Comparison of ENCODE assay signal across 21 cellular contexts in the genomic region with DNA sequence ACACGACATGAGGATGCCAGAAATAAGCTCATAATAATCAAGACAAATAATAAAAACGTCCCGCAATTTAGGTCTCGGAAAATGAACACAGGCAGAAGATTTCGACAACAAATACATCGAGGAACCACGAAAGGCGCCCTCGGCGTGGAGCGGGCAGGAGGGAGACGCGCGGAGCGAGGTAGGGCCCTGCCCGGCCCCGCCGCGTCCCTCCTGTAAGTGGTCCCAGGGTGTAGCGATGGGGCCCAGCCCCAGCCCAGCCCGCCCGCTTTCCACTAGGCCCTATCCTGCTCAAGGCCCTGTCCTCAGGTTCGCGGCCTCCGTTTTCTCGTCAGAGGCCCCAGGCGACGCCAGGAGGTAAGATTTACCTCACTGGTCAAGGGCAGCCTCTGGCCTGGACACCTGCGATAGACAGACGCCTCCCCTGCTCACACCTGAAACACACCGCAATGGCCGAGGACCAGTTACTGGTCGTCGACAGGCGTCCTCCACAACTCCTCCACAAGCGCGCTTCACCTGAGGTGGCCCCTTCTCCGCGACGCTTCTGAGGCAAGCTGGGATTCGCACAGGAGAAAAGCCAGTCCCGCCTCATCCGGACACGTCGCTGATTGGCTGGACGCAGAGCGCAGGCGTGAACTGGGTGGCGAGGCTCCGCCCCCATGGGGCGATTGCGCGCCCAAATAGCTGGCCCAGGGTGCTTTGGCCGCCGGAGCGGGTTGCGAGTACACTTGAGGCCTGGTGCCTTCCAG. TPM values are rescaled to one million over a fixed set of nuclear protein-coding genes. Genes with fewer than 3 reads are reported as not detected.
DNase-seq lines count a peak whose midpoint lies in the region; ATAC-seq and TF ChIP-seq lines count a peak whose summit lies in the region.
"Had no signal": no experiment of that assay in that cellular context is flagged by ENCODE, and none has a peak within 500 bp of the region (broad histone marks: within the 10 kb centered on the region; RNA-seq: fewer than 3 reads in every experiment).

Gene SYCP3, minus strand, starts transcription at position 543 of the 746 bp plus-strand sequence. CDS start 1,527 bp downstream, outside the sequence.

- H3K27ac Mint-ChIP-seq in activated CD4-positive, alpha-beta T cell treated with anti-CD3 and anti-CD28 coated beads, Interleukin-2, amount 10 ng/mL, durations not matched to agents 7 days and 5 days, result peak within 1 kb of the TSS; percentile 41
- H3K27ac Mint-ChIP-seq in WTC11, result no peak within 1 kb of the TSS
- H3K27ac Mint-ChIP-seq in T-helper 2 cell treated with Interferon-gamma antibody and Interleukin-4, amounts not matched to agents 5 μg/mL and 100 μg/mL, for 36 hours, result no peak within 1 kb of the TSS

- in situ Hi-C loops in GM13977 (cut with MboI; ENCODE audit: low pct_unique_long_range_greater_than_20kb, low sequenced_read_pairs, unreplicated experiment), result no loop called here

- no peak for TF ChIP-seq CTCF in GM13977 (IDR thresholded peaks at IDR 0.05; ENCODE audit: extremely low read depth, insufficient read depth, missing control alignments)
- TF ChIP-seq CTCF in WTC11 (IDR thresholded peaks at IDR 0.05), result no peak
- no peak for TF ChIP-seq CTCF in RWPE1 (conservative IDR thresholded peaks at IDR 0.05; ENCODE audit: low read depth)

- peaks cover 13% of the 10 kb centered on the region for H3K36me3 Mint-ChIP-seq in activated CD4-positive, alpha-beta T cell treated with anti-CD3 and anti-CD28 coated beads, Interleukin-2, amount 10 ng/mL, durations not matched to agents 7 days and 5 days (ENCODE audit: low read depth)
- H3K36me3 Mint-ChIP-seq in WTC11, result no peaks in the 10 kb centered on the region
- H3K36me3 Mint-ChIP-seq in T-helper 2 cell treated with Interferon-gamma antibody and Interleukin-4, amounts not matched to agents 5 μg/mL and 100 μg/mL, for 36 hours (ENCODE audit: low read depth), result peaks cover 16% of the 10 kb centered on the region

- intact Hi-C loops in posterior vena cava (cut with DNase I), result no loop called here

- no peak within 1 kb of the TSS for H3K4me3 Mint-ChIP-seq in activated CD4-positive, alpha-beta T cell treated with anti-CD3 and anti-CD28 coated beads, Interleukin-2, amount 10 ng/mL, durations not matched to agents 7 days and 5 days
- no peak within 1 kb of the TSS for H3K4me3 Mint-ChIP-seq in WTC11
- no peak within 1 kb of the TSS for H3K4me3 Mint-ChIP-seq in T-helper 2 cell treated with Interferon-gamma antibody and Interleukin-4, amounts not matched to agents 5 μg/mL and 100 μg/mL, for 36 hours
- H3K4me3 Mint-ChIP-seq: CD8-positive, alpha-beta memory T cell had no signal

- H3K4me1 Mint-ChIP-seq in activated CD4-positive, alpha-beta T cell treated with anti-CD3 and anti-CD28 coated beads, Interleukin-2, amount 10 ng/mL, durations not matched to agents 7 days and 5 days, result peaks cover 10% of the 10 kb centered on the region
- no peaks in the 10 kb centered on the region for H3K4me1 Mint-ChIP-seq in WTC11
- peaks cover 2% of the 10 kb centered on the region for H3K4me1 Mint-ChIP-seq in T-helper 2 cell treated with Interferon-gamma antibody and Interleukin-4, amounts not matched to agents 5 μg/mL and 100 μg/mL, for 36 hours (ENCODE audit: low read depth)

- DNase-seq in activated CD4-positive, alpha-beta T cell treated with anti-CD3 and anti-CD28 coated beads, Interleukin-2, amount 10 ng/mL, durations not matched to agents 7 days and 5 days, result no peak
- no peak for DNase-seq in activated CD4-positive, alpha-beta T cell treated with anti-CD3 and anti-CD28 coated beads for 1 hour
- DNase-seq in GM13977 (ENCODE audit: low spot score), result peak; percentile 13
- no peak for DNase-seq in WTC11 (ENCODE audit: low spot score)
- DNase-seq in posterior vena cava (ENCODE audit: low spot score), result peak; percentile 76
- DNase-seq in T-helper 2 cell treated with Interferon-gamma antibody and Interleukin-4, amounts not matched to agents 5 μg/mL and 100 μg/mL, for 36 hours (ENCODE audit: low spot score), result no peak
- no peak for DNase-seq in RWPE1 (ENCODE audit: low spot score)
- DNase-seq: CD8-positive, alpha-beta memory T cell; DMS79 treated with DMSO at 0.1 percent for 48 hours; HCEC 1CT; NCI-H1436 treated with DMSO at 0.1 percent for 48 hours; NCI-H2029 treated with DMSO at 0.1 percent for 48 hours; NCI-H510A; NCI-H774; PC-3 had no signal

- H3K9me3 Mint-ChIP-seq in activated CD4-positive, alpha-beta T cell treated with anti-CD3 and anti-CD28 coated beads, Interleukin-2, amount 10 ng/mL, durations not matched to agents 7 days and 5 days, result no peaks in the 10 kb centered on the region
- H3K9me3 Mint-ChIP-seq in WTC11, result no peaks in the 10 kb centered on the region
- no peaks in the 10 kb centered on the region for H3K9me3 Mint-ChIP-seq in T-helper 2 cell treated with Interferon-gamma antibody and Interleukin-4, amounts not matched to agents 5 μg/mL and 100 μg/mL, for 36 hours
- H3K9me3 Mint-ChIP-seq: CD8-positive, alpha-beta memory T cell had no signal

- CTCF ChIA-PET in activated CD4-positive, alpha-beta T cell treated with anti-CD3 and anti-CD28 coated beads, Interleukin-2, amount 10 ng/mL, durations not matched to agents 7 days and 5 days (lab: Charles Lee), result no interaction called here
- CTCF ChIA-PET in WTC11 (lab: Charles Lee), result interaction anchor here (0.6 kb wide), 1 partner anchor 216 kb away, joined by 3 read pairs; no protein-coding TSS in a partner anchor
- CTCF ChIA-PET in RWPE1 (lab: Yijun Ruan, JAX), result no interaction called here

- no peak within 1 kb of the TSS for H3K27ac ChIP-seq in RWPE1
- H3K27ac ChIP-seq: BLaER1 treated with 17β-estradiol and CSF1 and Interleukin-3, amounts not matched to agents 10 nM and 100 nM; HL-60 had no signal

- no peaks in the 10 kb centered on the region for H3K27me3 Mint-ChIP-seq in activated CD4-positive, alpha-beta T cell treated with anti-CD3 and anti-CD28 coated beads, Interleukin-2, amount 10 ng/mL, durations not matched to agents 7 days and 5 days
- H3K27me3 Mint-ChIP-seq in WTC11 (ENCODE audit: low read depth), result no peaks in the 10 kb centered on the region
- no peaks in the 10 kb centered on the region for H3K27me3 Mint-ChIP-seq in T-helper 2 cell treated with Interferon-gamma antibody and Interleukin-4, amounts not matched to agents 5 μg/mL and 100 μg/mL, for 36 hours (ENCODE audit: low read depth)
- H3K27me3 Mint-ChIP-seq: CD8-positive, alpha-beta memory T cell had no signal

- POLR2A ChIA-PET in activated CD4-positive, alpha-beta T cell treated with anti-CD3 and anti-CD28 coated beads, Interleukin-2, amount 10 ng/mL, durations not matched to agents 7 days and 5 days (lab: Charles Lee), result no interaction called here
- POLR2A ChIA-PET in WTC11 (lab: Charles Lee) (interaction anchor here (1.1 kb wide), 1 partner anchor 20 kb away, joined by 3 read pairs; no protein-coding TSS in a partner anchor), RWPE1 (lab: Yijun Ruan, JAX; ENCODE audit: low non-redundant PET) (no interaction called here)

- ATAC-seq in WTC11, result peak; percentile 50
- no peak for ATAC-seq in GM19397 (IDR thresholded peaks at IDR 0.05; ENCODE audit: unreplicated experiment)
- ATAC-seq: GM12878, PC-3 had no signal

TF ChIP-seq in WTC11, 78 proteins besides CTCF, POLR2A, EP300 and RAD21:
- TF ChIP-seq GRHL2 (CRISPR knock-in tag; IDR thresholded peaks at IDR 0.05; ENCODE audit: insufficient replicate concordance, severe bottlenecking), result no peak
- no peak for TF ChIP-seq MYBL2 (CRISPR knock-in tag; IDR thresholded peaks at IDR 0.05)
- TF ChIP-seq USF2 (CRISPR knock-in tag; IDR thresholded peaks at IDR 0.05), result no peak
- TF ChIP-seq ATF6 (CRISPR knock-in tag; IDR thresholded peaks at IDR 0.05), result no peak
- no peak for TF ChIP-seq FOXK1 (CRISPR knock-in tag; IDR thresholded peaks at IDR 0.05)

RNA-seq across cellular contexts. Expression of gene SYCP3, which starts in this region (rescaled TPM):
- total RNA-seq in activated CD4-positive, alpha-beta T cell treated with anti-CD3 and anti-CD28 coated beads, Interleukin-2, amount 10 ng/mL, durations not matched to agents 7 days and 5 days, result under 1 TPM; 0.35 to 0.75 TPM
- total RNA-seq in WTC11 (2021) (0.15 TPM in 1 of 3 replicates, not detected in the others), posterior vena cava (under 1 TPM in 1 of 2 donors, not detected in 1; 0.24 TPM)
- total RNA-seq: A172, G401, PC-3 had no signal

Comparison
In these comparisons a context has a peak if more than half of its experiments do, and no peak if none do; other contexts are left out.
1. Peak in ATAC-seq in WTC11; RNA of the gene not detected or under 1 TPM.
2. Peak in DNase-seq in posterior vena cava; RNA of the gene not detected or under 1 TPM.